Comparison of ENCODE assay signal across 8 cellular contexts in genomic region chrX:19904778-19905367, GRCh38. TPM values are rescaled to one million over a fixed set of nuclear protein-coding genes. Genes with fewer than 3 reads are reported as not detected.
DNase-seq lines count a peak whose midpoint lies in the region; ATAC-seq, FAIRE-seq and TF ChIP-seq lines count a peak whose summit lies in the region.

No MANE protein-coding gene starts in this region.

- H3K27ac ChIP-seq in colonic mucosa (no peak overlapping the region), lung (ENCODE audit: low read depth in 1 of 2, low read length in 1 of 2) (no peak overlapping the region)

- TF ChIP-seq CTCF in colonic mucosa (IDR thresholded peaks at IDR 0.05) (peak; percentile 74), lung (IDR thresholded peaks at IDR 0.05; ENCODE audit: control extremely low read depth, extremely low read depth) (peak; percentile 7)

- FAIRE-seq in RCC 7860 (lab: Jason Lieb, UNC), result peak; percentile 50

- H3K9me3 ChIP-seq in colonic mucosa (no peaks in the 10 kb centered on the region), lung (ENCODE audit: control insufficient read depth in 2 of 2, insufficient read depth in 1 of 2, low read length in 1 of 2) (no peaks in the 10 kb centered on the region)

- H3K4me1 ChIP-seq in colonic mucosa, result no peaks in the 10 kb centered on the region
- no peaks in the 10 kb centered on the region for H3K4me1 ChIP-seq in lung (ENCODE audit: control insufficient read depth in 2 of 2, insufficient read depth in 2 of 2, low read length in 2 of 2)

- H3K4me3 ChIP-seq in colonic mucosa (no peak overlapping the region), lung (no peak overlapping the region)

- intact Hi-C loops in colonic mucosa (cut with DNase I), result loop anchor here (5.0 to 10.0 kb wide), 3 partner anchors 87 to 220 kb away; partner anchors contain the start of gene BCLAF3

- H3K36me3 ChIP-seq in colonic mucosa, result no peaks in the 10 kb centered on the region
- no peaks in the 10 kb centered on the region for H3K36me3 ChIP-seq in lung (ENCODE audit: control insufficient read depth in 2 of 2, insufficient read depth in 2 of 2, low read length in 2 of 2)

- ATAC-seq in GM19395 (IDR thresholded peaks at IDR 0.05; ENCODE audit: unreplicated experiment), result peak; percentile 89
- ATAC-seq in lung (ENCODE audit: insufficient read depth, low FRiP score), result no peak

- H3K9ac ChIP-seq in colonic mucosa (ENCODE audit: low read depth in 2 of 2, low read length in 2 of 2), result no peak overlapping the region

- WGBS in lung, 2 donors, result 11 to 15% methylated on average over 5 of the region's 5 CpGs

- H3K27me3 ChIP-seq in colonic mucosa, result no peaks in the 10 kb centered on the region
- no peaks in the 10 kb centered on the region for H3K27me3 ChIP-seq in lung (ENCODE audit: control insufficient read depth, insufficient read depth)

- peak; percentile 13 to 79 (median 42) for DNase-seq in NCI-H1417 (lab: John Stamatoyannopoulos, UW)
- no peak for DNase-seq in NCI-H1417 treated with DMSO at 0.1 percent for 48 hours (lab: John Stamatoyannopoulos, UW)
- DNase-seq in KG1 (lab: John Stamatoyannopoulos, UW), result peak; percentile 12
- peak; percentile 46 for DNase-seq in RCC 7860 (ENCODE audit: low spot score)
- DNase-seq in colonic mucosa, result no peak
- no peak for DNase-seq in lung (ENCODE audit: low spot score)
- DNase-seq in occipital lobe (lab: John Stamatoyannopoulos, UW), result no peak

RNA-seq across cellular contexts. Expression of gene SH3KBP1, which starts 17.5 kb away (rescaled TPM):
- total RNA-seq in colonic mucosa (10 to 100 TPM; 57.8 to 77.3 TPM), lung (10 to 100 TPM; 34.2 to 40.3 TPM), occipital lobe (16.4 TPM)
- 10 to 100 TPM; 15.4 to 27.2 TPM for polyA plus RNA-seq in lung

Comparison
In these comparisons a context has a peak if more than half of its experiments do, and no peak if none do; other contexts are left out.
1. DNase-seq: peak in NCI-H1417 (3 of 3), KG1 (single experiment) and RCC 7860 (single experiment); none in NCI-H1417 treated with DMSO at 0.1 percent for 48 hours (single experiment), colonic mucosa (single experiment), lung (single experiment) and occipital lobe (single experiment).